18 cellular contexts compared by ENCODE assay signal in the genomic region with DNA sequence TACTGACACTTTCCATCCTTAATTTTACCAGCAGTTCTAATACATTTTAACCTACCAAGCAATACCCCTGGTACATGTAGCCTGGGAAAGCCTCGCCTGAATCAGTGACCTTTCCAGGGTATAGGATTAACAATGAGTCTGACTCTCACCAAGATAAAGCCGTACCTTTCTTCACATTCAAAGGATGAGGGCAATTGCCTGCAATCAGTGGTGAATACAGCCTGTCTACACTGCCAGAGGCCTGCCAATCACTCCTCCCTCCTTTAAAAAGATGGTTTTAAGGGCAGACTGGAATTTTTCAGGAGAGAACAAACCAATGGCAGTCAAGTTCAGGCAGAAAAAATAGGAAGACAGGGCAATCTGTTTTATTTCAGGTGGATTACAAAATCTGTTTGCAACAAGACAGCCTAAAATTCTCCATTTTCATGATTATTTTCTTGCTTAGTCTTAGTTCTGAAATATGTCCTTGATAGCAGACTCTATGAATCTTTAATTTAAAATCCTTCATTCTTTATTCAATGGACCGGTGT. TPM values are rescaled to one million over a fixed set of nuclear protein-coding genes. Genes with fewer than 3 reads are reported as not detected.
DNase-seq lines count a peak whose midpoint lies in the region; ATAC-seq, FAIRE-seq and TF ChIP-seq lines count a peak whose summit lies in the region.
"Had no signal": no experiment of that assay in that cellular context is flagged by ENCODE, and none has a peak within 500 bp of the region (broad histone marks: within the 10 kb centered on the region; RNA-seq: fewer than 3 reads in every experiment).

No MANE protein-coding gene starts in this region.

- H3K9me1 ChIP-seq in endothelial cell of umbilical vein (replicated peaks; ENCODE audit: control insufficient read depth, extremely low read depth, insufficient read depth, low read length), result no peaks in the 10 kb centered on the region

- in situ Hi-C loops in HAP-1 (cut with MboI; ENCODE audit: low sequenced_read_pairs), result no loop called here

- intact Hi-C loops in endothelial cell of umbilical vein (cut with micrococcal nuclease), result no loop called here

- TF ChIP-seq POLR2A in endothelial cell of umbilical vein (IDR thresholded peaks at IDR 0.05; ENCODE audit: low read depth, low read length), result no peak

- H3K36me3 ChIP-seq in HAP-1 (replicated peaks) (peaks cover 13% of the 10 kb centered on the region), adipocyte (ENCODE audit: control insufficient read depth, insufficient read depth, low read length, severe bottlenecking) (peaks cover 12% of the 10 kb centered on the region), endothelial cell of umbilical vein (ENCODE audit: control insufficient read depth in 2 of 2, extremely low read depth in 1 of 2, insufficient read depth in 2 of 2, low read length in 2 of 2) (no peaks in the 10 kb centered on the region), skeletal muscle satellite cell (ENCODE audit: insufficient read depth, low read length) (no peaks in the 10 kb centered on the region), WERI-Rb-1 (no peaks in the 10 kb centered on the region)
- H3K36me3 ChIP-seq: Peyer's patch had no signal

- no TSS peak for BruUV-seq in endothelial cell of umbilical vein (replicated peaks; lab: Mats Ljungman, UMichigan)

- POLR2A ChIA-PET in endothelial cell of umbilical vein (lab: Charles Lee), result no interaction called here

- H3K4me1 ChIP-seq in HAP-1 (peaks cover 36% of the 10 kb centered on the region), adipocyte (ENCODE audit: control insufficient read depth, insufficient read depth, low read length) (peaks cover 32% of the 10 kb centered on the region), endothelial cell of umbilical vein (ENCODE audit: control insufficient read depth, extremely low read depth, insufficient read depth, low read length) (no peaks in the 10 kb centered on the region), skeletal muscle satellite cell (ENCODE audit: control insufficient read depth, insufficient read depth, low read length) (peaks cover 36% of the 10 kb centered on the region)

- no peaks in the 10 kb centered on the region for H3K27me3 ChIP-seq in HAP-1 (ENCODE audit: low read depth)
- H3K27me3 ChIP-seq in adipocyte (replicated peaks; ENCODE audit: control insufficient read depth, insufficient read depth, low read length), result no peaks in the 10 kb centered on the region
- no peaks in the 10 kb centered on the region for H3K27me3 ChIP-seq in endothelial cell of umbilical vein (ENCODE audit: control insufficient read depth in 2 of 2, insufficient read depth in 2 of 2, low read length in 2 of 2)
- no peaks in the 10 kb centered on the region for H3K27me3 ChIP-seq in skeletal muscle satellite cell (ENCODE audit: control insufficient read depth, insufficient read depth, low read length)
- peaks cover 7% of the 10 kb centered on the region for H3K27me3 ChIP-seq in WERI-Rb-1 (ENCODE audit: insufficient read depth, low read depth, severe bottlenecking)

- H3K27ac ChIP-seq in endothelial cell of umbilical vein (ENCODE audit: insufficient read depth, low read depth, low read length) (no peak overlapping the region), WERI-Rb-1 (no peak overlapping the region)
- H3K27ac ChIP-seq: Peyer's patch had no signal

- H3K79me2 ChIP-seq in endothelial cell of umbilical vein (ENCODE audit: control insufficient read depth, insufficient read depth, low read length), result peaks cover 19% of the 10 kb centered on the region

- H4K20me1 ChIP-seq in endothelial cell of umbilical vein (replicated peaks; ENCODE audit: control insufficient read depth, extremely low read depth, insufficient read depth, low read length), result no peaks in the 10 kb centered on the region

- H3K9me3 ChIP-seq in HAP-1 (no peaks in the 10 kb centered on the region), adipocyte (ENCODE audit: control insufficient read depth, low read length) (no peaks in the 10 kb centered on the region), endothelial cell of umbilical vein (replicated peaks; ENCODE audit: control insufficient read depth, insufficient read depth, low read length) (no peaks in the 10 kb centered on the region), skeletal muscle satellite cell (replicated peaks; ENCODE audit: low read length) (no peaks in the 10 kb centered on the region), WERI-Rb-1 (ENCODE audit: severe bottlenecking) (no peaks in the 10 kb centered on the region)
- H3K9me3 ChIP-seq: Peyer's patch had no signal

- FAIRE-seq in endothelial cell of umbilical vein (lab: Jason Lieb, UNC), result peak; percentile 15
- FAIRE-seq: HTR-8/SVneo, K562 had no signal

- no peak for ATAC-seq in GM18517 (IDR thresholded peaks at IDR 0.05; ENCODE audit: unreplicated experiment)
- no peak for ATAC-seq in HG03196 (IDR thresholded peaks at IDR 0.05; ENCODE audit: unreplicated experiment)
- ATAC-seq: K562 had no signal

- TF ChIP-seq CTCF in endothelial cell of umbilical vein (IDR thresholded peaks at IDR 0.05; ENCODE audit: extremely low read depth in 1 of 2, insufficient read depth in 1 of 2, low read depth in 1 of 2, low read length in 2 of 2) (no peak), WERI-Rb-1 (IDR thresholded peaks at IDR 0.05; ENCODE audit: low read depth, low read length) (no peak)

- CTCF ChIA-PET in endothelial cell of umbilical vein (lab: Charles Lee), result interaction anchor here (1.0 kb wide), 1 partner anchor 208 kb away, joined by 3 read pairs; no protein-coding TSS in a partner anchor

- H3K4me3 ChIP-seq in HAP-1 (no peak overlapping the region), adipocyte (ENCODE audit: low read length) (peak overlapping the region; percentile 33), endothelial cell of umbilical vein (replicated peaks in 1 of 3; ENCODE audit: insufficient read depth in 1 of 3, low read depth in 1 of 3, low read length in 3 of 3) (no peak overlapping the region), skeletal muscle satellite cell (ENCODE audit: low read length) (no peak overlapping the region), WERI-Rb-1 (ENCODE audit: low read depth, low read length) (no peak overlapping the region)
- H3K4me3 ChIP-seq: K562, Peyer's patch had no signal

- H3K9ac ChIP-seq in adipocyte (ENCODE audit: low read length), result peak overlapping the region; percentile 35
- no peak overlapping the region for H3K9ac ChIP-seq in endothelial cell of umbilical vein (replicated peaks; ENCODE audit: extremely low read depth, insufficient read depth, low read length)
- H3K9ac ChIP-seq in skeletal muscle satellite cell (ENCODE audit: low read depth, low read length), result no peak overlapping the region

- DNase-seq in HAP-1 (ENCODE audit: low spot score in 2 of 2) (peak; percentile 32 to 57), adipocyte (ENCODE audit: low read depth) (peak; percentile 59), endothelial cell of umbilical vein (ENCODE audit: low read depth, low spot score) (no peak), NCI-H187 treated with DMSO at 0.1 percent for 48 hours (lab: John Stamatoyannopoulos, UW) (no peak), WERI-Rb-1 (no peak)
- DNase-seq: DMS 273 treated with DMSO at 0.1 percent for 48 hours, NCI-H1048, NCI-H146, NCI-H2107, NCI-H446, NCI-H774, Peyer's patch, SHP77 treated with DMSO at 0.1 percent for 48 hours had no signal

- dilution Hi-C loops in endothelial cell of umbilical vein (cut with MboI; ENCODE audit: extremely low pct_ligation_motif_present, low sequenced_read_pairs), result no loop called here

- no peak overlapping the region for H3K4me2 ChIP-seq in endothelial cell of umbilical vein (ENCODE audit: insufficient read depth, low read length)
- H3K4me2 ChIP-seq in skeletal muscle satellite cell (ENCODE audit: low read length), result peak overlapping the region; percentile 28

- no peak overlapping the region for H2AFZ ChIP-seq in endothelial cell of umbilical vein (ENCODE audit: low read depth, low read length)

TF ChIP-seq in endothelial cell of umbilical vein, 7 proteins besides CTCF, POLR2A, EP300 and RAD21:
- TF ChIP-seq POLR2AphosphoS5 (IDR thresholded peaks at IDR 0.05; ENCODE audit: insufficient read depth, low read depth, low read length) (no peak), FOS (IDR thresholded peaks at IDR 0.05; ENCODE audit: borderline replicate concordance, insufficient read depth, low read length) (no peak), JUN (IDR thresholded peaks at IDR 0.05; ENCODE audit: borderline replicate concordance, insufficient read depth, insufficient read length, low read depth) (no peak), EZH2 (IDR thresholded peaks at IDR 0.05; ENCODE audit: borderline replicate concordance, low read depth, low read length, severe bottlenecking) (no peak), GATA2 (IDR thresholded peaks at IDR 0.05; ENCODE audit: insufficient read depth, insufficient read length, low read depth, low read length) (no peak), MYC (IDR thresholded peaks at IDR 0.05; ENCODE audit: low read depth, low read length) (no peak)

RNA-seq across cellular contexts. Expression of a gene that starts 4.8 kb away (rescaled TPM):
- 17.4 and 19.8 TPM in 2 replicates for total RNA-seq in endothelial cell of umbilical vein
- 11.5 and 11.9 TPM in 2 replicates for polyA plus RNA-seq in endothelial cell of umbilical vein
- 6.4 and 7.6 TPM in 2 replicates for polyA plus RNA-seq in endothelial cell of umbilical vein (2011; cell fraction: cytosol; rRNA removed)
- polyA plus RNA-seq in endothelial cell of umbilical vein (2011; cell fraction: nucleus; rRNA removed), result 40.6 and 42.1 TPM in 2 replicates
- 11.0 and 18.2 TPM in 2 replicates for polyA plus RNA-seq in endothelial cell of umbilical vein (2012)
- polyA minus RNA-seq in endothelial cell of umbilical vein, result 42.8 and 61.4 TPM in 2 replicates
- polyA minus RNA-seq in endothelial cell of umbilical vein (2011; cell fraction: cytosol; rRNA and poly(A)+ RNA removed), result not detected
- 73.1 and 96.4 TPM in 2 replicates for polyA minus RNA-seq in endothelial cell of umbilical vein (2011; cell fraction: nucleus; rRNA and poly(A)+ RNA removed)
- total RNA-seq in skeletal muscle satellite cell (2012; rRNA removed), result 16.5 and 21.6 TPM in 2 replicates

Comparison
In these comparisons a context has a peak if more than half of its experiments do, and no peak if none do; other contexts are left out.
1. DNase-seq: peak in HAP-1 (2 of 2) and adipocyte (single experiment); none in endothelial cell of umbilical vein (single experiment), NCI-H187 treated with DMSO at 0.1 percent for 48 hours (single experiment) and WERI-Rb-1 (single experiment).